ENCODE assay signal across 6 cellular contexts in genomic region chr3:13631256-13631655, GRCh38.
"Had no signal": no experiment of that assay in that cellular context is flagged by ENCODE, and none has a peak within 500 bp of the region (broad histone marks: within the 10 kb centered on the region; RNA-seq: fewer than 3 reads in every experiment).

No MANE protein-coding gene starts in this region.

- DNase-seq: GM23248, GOT3, HFFc6 had no signal

- ATAC-seq: HCT116 had no signal

- H3K36me3 ChIP-seq: HAP-1 had no signal

- H3K27ac Mint-ChIP-seq: HFFc6 had no signal

- H3K9me3 Mint-ChIP-seq: HFFc6 had no signal

- H3K4me3 ChIP-seq: GM23248, HAP-1 had no signal

- H3K4me3 Mint-ChIP-seq: HFFc6 had no signal

- H2AFZ ChIP-seq: GM23248 had no signal

- H3K9me3 ChIP-seq: HAP-1 had no signal

- H3K9ac ChIP-seq: GM23248 had no signal

- H3K27ac ChIP-seq: GM23248, HL-60 had no signal

- H3K4me1 ChIP-seq: HAP-1 had no signal
